ENCODE assay signal across 22 cellular contexts in the genomic region with DNA sequence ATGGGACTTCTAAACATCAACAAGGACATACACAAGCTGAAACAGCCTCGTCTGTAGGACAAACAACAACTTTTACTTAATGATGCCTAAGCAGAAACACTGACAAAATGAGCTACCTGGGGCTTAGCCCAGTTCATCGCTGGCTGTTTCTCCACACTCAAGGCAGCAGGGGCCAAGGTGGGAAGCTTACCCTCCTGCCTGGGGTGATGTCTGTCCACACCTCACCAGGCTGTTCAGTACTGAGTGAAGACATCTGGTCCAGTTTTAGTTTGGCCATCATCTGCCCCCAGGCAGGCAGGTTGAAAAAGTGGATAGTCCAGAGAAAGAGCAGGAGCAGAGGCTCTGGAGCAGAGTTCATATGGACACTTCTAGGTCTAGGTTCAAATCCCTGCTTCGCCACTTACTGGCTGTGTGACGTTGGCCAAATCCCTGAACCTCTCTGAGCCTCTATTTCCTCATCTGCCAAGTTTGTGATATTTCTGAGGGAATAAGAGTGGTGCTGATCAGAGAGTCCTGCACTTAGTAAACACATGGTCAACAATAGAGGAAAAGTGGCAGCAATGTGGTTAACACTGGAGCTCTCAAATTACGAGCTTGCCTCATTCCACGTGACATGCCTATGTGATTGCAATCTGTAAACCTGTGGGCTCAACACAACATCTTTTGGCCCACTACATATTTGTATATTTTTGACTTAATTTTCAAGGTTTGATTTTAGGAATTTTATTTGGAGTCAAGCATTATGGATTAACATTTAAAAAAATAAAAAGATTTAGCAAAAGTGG.
"Had no signal": no experiment of that assay in that cellular context is flagged by ENCODE, and none has a peak within 500 bp of the region (broad histone marks: within the 10 kb centered on the region; RNA-seq: fewer than 3 reads in every experiment).

No MANE protein-coding gene starts in this region.

- ATAC-seq: activated CD8-positive, alpha-beta T cell treated with anti-CD3 and anti-CD28 coated beads for 36 hours; activated T-cell treated with anti-CD3 and anti-CD28 coated beads, Interleukin-2, amount 50 U/mL, for 4 hours; activated T-helper 17 cell treated with anti-CD3 and anti-CD28 coated beads, Interleukin-2, amount 50 U/mL, for 72 hours; esophagus mucosa; heart right ventricle; lower lobe of right lung; natural killer cell; psoas muscle; upper lobe of right lung had no signal

- DNase-seq: activated CD4-positive, alpha-beta T cell treated with anti-CD3 and anti-CD28 coated beads, Interleukin-2, amount 10 ng/mL, durations not matched to agents 7 days and 5 days; activated CD4-positive, CD25-positive, alpha-beta regulatory T cell treated with anti-CD3 and anti-CD28 coated beads, Interleukin-2, amount 50 U/mL, for 72 hours; activated CD8-positive, alpha-beta T cell treated with anti-CD3 and anti-CD28 coated beads for 36 hours; activated gamma-delta T cell treated with Interleukin-2 at 50 U/mL for 16 hours; activated naive CD4-positive, alpha-beta T cell treated with anti-CD3 and anti-CD28 coated beads, Interleukin-2, amount 50 U/mL, for 16 hours; activated T-cell treated with anti-CD3 and anti-CD28 coated beads, Interleukin-2, amount 50 U/mL, for 4 hours; amygdala; central memory CD4-positive, alpha-beta T cell; endodermal cell; foreskin melanocyte; heart right ventricle; lower lobe of right lung; mesenchymal stem cell; natural killer cell; occipital lobe; psoas muscle; stimulated activated naive CD4-positive, alpha-beta T cell; T-helper 9 cell; tibial artery; upper lobe of right lung had no signal
